1 cellular context compared by ENCODE assay signal in genomic region chr2:181656450-181657261, GRCh38.
A peak's percentile ranks its signal among the peaks of the same experiment; 100 is the strongest.
TF ChIP-seq lines count a peak whose summit lies in the region.

A gene with protein sequence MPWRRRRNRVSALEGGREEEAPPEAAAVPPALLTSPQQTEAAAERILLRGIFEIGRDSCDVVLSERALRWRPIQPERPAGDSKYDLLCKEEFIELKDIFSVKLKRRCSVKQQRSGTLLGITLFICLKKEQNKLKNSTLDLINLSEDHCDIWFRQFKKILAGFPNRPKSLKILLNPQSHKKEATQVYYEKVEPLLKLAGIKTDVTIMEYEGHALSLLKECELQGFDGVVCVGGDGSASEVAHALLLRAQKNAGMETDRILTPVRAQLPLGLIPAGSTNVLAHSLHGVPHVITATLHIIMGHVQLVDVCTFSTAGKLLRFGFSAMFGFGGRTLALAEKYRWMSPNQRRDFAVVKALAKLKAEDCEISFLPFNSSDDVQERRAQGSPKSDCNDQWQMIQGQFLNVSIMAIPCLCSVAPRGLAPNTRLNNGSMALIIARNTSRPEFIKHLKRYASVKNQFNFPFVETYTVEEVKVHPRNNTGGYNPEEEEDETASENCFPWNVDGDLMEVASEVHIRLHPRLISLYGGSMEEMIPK (minus strand): TSS chr2:181657105. CDS start chr2:181657006, 99 bp downstream.

TF ChIP-seq in HEK293, 187 proteins besides CTCF, POLR2A, EP300 and RAD21 (continued from another document and continues in another):
- TF ChIP-seq TRIM28 (IDR thresholded peaks at IDR 0.05; ENCODE audit: borderline replicate concordance, low read length) = no peak
- no peak for TF ChIP-seq BCL11B (tag by site-specific recombination; IDR thresholded peaks at IDR 0.05; ENCODE audit: low read depth)
- TF ChIP-seq ZFHX2 (tag by site-specific recombination; conservative IDR thresholded peaks at IDR 0.05) = peak; percentile 77
- no peak for TF ChIP-seq ZNF514 (tag by site-specific recombination; IDR thresholded peaks at IDR 0.05)
- no peak for TF ChIP-seq PRDM6 (tag by site-specific recombination; IDR thresholded peaks at IDR 0.05)
- peak; percentile 73 for TF ChIP-seq EGR2 (tag by site-specific recombination; IDR thresholded peaks at IDR 0.05; ENCODE audit: low read depth)
- TF ChIP-seq OVOL3 (tag by site-specific recombination; IDR thresholded peaks at IDR 0.05) = no peak
- TF ChIP-seq MZF1 (tag by site-specific recombination; IDR thresholded peaks at IDR 0.05; ENCODE audit: borderline replicate concordance) = peak; percentile 71; the same call in 1 of the 2 replicates
- TF ChIP-seq HOXD13 (CRISPR knock-in tag; IDR thresholded peaks at IDR 0.05; ENCODE audit: borderline replicate concordance) = no peak
- peak; percentile 73 for TF ChIP-seq ZNF2 (tag by site-specific recombination; IDR thresholded peaks at IDR 0.05)
- no peak for TF ChIP-seq ZNF791 (tag by site-specific recombination; IDR thresholded peaks at IDR 0.05)
- peak; percentile 68; the same call in 1 of the 2 replicates for TF ChIP-seq ZBTB20 (tag by site-specific recombination; IDR thresholded peaks at IDR 0.05)
- no peak for TF ChIP-seq ZNF416 (tag by site-specific recombination; IDR thresholded peaks at IDR 0.05)
- peak; percentile 95 for TF ChIP-seq GLIS2 (tag by site-specific recombination; IDR thresholded peaks at IDR 0.05)
- no peak for TF ChIP-seq ZFP41 (tag by site-specific recombination; IDR thresholded peaks at IDR 0.05; ENCODE audit: borderline replicate concordance)
- TF ChIP-seq ZBTB8A (tag by site-specific recombination; IDR thresholded peaks at IDR 0.05) = peak; percentile 98
- no peak for TF ChIP-seq ZNF354C (tag by site-specific recombination; IDR thresholded peaks at IDR 0.05; ENCODE audit: borderline replicate concordance, low read depth)
- TF ChIP-seq ZNF654 (tag by site-specific recombination; IDR thresholded peaks at IDR 0.05; ENCODE audit: low read depth) = no peak
- no peak for TF ChIP-seq ZNF350 (tag by site-specific recombination; IDR thresholded peaks at IDR 0.05)
- no peak for TF ChIP-seq ZNF510 (tag by site-specific recombination; IDR thresholded peaks at IDR 0.05; ENCODE audit: insufficient replicate concordance)
- 0 out of 2 replicates have a peak, but pooled peaks have one; percentile 14 for TF ChIP-seq ZNF660 (tag by site-specific recombination; IDR thresholded peaks at IDR 0.05)
- TF ChIP-seq ZNF555 (tag by site-specific recombination; conservative IDR thresholded peaks at IDR 0.05) = no peak
- no peak for TF ChIP-seq ZNF433 (tag by site-specific recombination; IDR thresholded peaks at IDR 0.05; ENCODE audit: low read depth)
- no peak for TF ChIP-seq ZNF26 (tag by site-specific recombination; IDR thresholded peaks at IDR 0.05)
- 0 out of 2 replicates have a peak, but pooled peaks have one; percentile 32 for TF ChIP-seq WT1 (tag by site-specific recombination; IDR thresholded peaks at IDR 0.05)
- TF ChIP-seq ZNF121 (tag by site-specific recombination; IDR thresholded peaks at IDR 0.05) = 0 out of 2 replicates have a peak, but pooled peaks have one; percentile 29
- 0 out of 2 replicates have a peak, but pooled peaks have one; percentile 14 for TF ChIP-seq ZNF777 (tag by site-specific recombination; IDR thresholded peaks at IDR 0.05; ENCODE audit: borderline replicate concordance)
- TF ChIP-seq SP2 (tag by site-specific recombination; IDR thresholded peaks at IDR 0.05) = peak; percentile 82
- TF ChIP-seq ZBTB1 (tag by site-specific recombination; IDR thresholded peaks at IDR 0.05) = no peak
- TF ChIP-seq, protein P1, sequence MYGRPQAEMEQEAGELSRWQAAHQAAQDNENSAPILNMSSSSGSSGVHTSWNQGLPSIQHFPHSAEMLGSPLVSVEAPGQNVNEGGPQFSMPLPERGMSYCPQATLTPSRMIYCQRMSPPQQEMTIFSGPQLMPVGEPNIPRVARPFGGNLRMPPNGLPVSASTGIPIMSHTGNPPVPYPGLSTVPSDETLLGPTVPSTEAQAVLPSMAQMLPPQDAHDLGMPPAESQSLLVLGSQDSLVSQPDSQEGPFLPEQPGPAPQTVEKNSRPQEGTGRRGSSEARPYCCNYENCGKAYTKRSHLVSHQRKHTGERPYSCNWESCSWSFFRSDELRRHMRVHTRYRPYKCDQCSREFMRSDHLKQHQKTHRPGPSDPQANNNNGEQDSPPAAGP (tag by site-specific recombination; IDR thresholded peaks at IDR 0.05) = peak; percentile 38
- TF ChIP-seq ZBTB10 (tag by site-specific recombination; IDR thresholded peaks at IDR 0.05) = peak; percentile 74
- TF ChIP-seq SALL2 (tag by site-specific recombination; IDR thresholded peaks at IDR 0.05; ENCODE audit: borderline replicate concordance) = no peak
- TF ChIP-seq SETDB1 (IDR thresholded peaks at IDR 0.05; ENCODE audit: insufficient read length, low read length) = no peak
- no peak for TF ChIP-seq YY2 (tag by site-specific recombination; IDR thresholded peaks at IDR 0.05)
- TF ChIP-seq ZNF561 (tag by site-specific recombination; IDR thresholded peaks at IDR 0.05; ENCODE audit: borderline replicate concordance) = no peak; the same call in 1 of the 2 replicates
- TF ChIP-seq, protein P2, sequence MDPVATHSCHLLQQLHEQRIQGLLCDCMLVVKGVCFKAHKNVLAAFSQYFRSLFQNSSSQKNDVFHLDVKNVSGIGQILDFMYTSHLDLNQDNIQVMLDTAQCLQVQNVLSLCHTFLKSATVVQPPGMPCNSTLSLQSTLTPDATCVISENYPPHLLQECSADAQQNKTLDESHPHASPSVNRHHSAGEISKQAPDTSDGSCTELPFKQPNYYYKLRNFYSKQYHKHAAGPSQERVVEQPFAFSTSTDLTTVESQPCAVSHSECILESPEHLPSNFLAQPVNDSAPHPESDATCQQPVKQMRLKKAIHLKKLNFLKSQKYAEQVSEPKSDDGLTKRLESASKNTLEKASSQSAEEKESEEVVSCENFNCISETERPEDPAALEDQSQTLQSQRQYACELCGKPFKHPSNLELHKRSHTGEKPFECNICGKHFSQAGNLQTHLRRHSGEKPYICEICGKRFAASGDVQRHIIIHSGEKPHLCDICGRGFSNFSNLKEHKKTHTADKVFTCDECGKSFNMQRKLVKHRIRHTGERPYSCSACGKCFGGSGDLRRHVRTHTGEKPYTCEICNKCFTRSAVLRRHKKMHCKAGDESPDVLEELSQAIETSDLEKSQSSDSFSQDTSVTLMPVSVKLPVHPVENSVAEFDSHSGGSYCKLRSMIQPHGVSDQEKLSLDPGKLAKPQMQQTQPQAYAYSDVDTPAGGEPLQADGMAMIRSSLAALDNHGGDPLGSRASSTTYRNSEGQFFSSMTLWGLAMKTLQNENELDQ (tag by site-specific recombination; IDR thresholded peaks at IDR 0.05; ENCODE audit: low read depth) = no peak
- TF ChIP-seq ZNF211 (tag by site-specific recombination; IDR thresholded peaks at IDR 0.05; ENCODE audit: low read depth) = no peak
- no peak for TF ChIP-seq HOXA7 (CRISPR knock-in tag; IDR thresholded peaks at IDR 0.05; ENCODE audit: borderline replicate concordance)
- TF ChIP-seq ZBTB26 (tag by site-specific recombination; optimal IDR thresholded peaks at IDR 0.05) = peak; percentile 78
- no peak for TF ChIP-seq ZNF626 (tag by site-specific recombination; IDR thresholded peaks at IDR 0.05)
- TF ChIP-seq ZBTB48 (tag by site-specific recombination; IDR thresholded peaks at IDR 0.05) = peak; percentile 59; the same call in 1 of the 2 replicates
- TF ChIP-seq, protein P3, sequence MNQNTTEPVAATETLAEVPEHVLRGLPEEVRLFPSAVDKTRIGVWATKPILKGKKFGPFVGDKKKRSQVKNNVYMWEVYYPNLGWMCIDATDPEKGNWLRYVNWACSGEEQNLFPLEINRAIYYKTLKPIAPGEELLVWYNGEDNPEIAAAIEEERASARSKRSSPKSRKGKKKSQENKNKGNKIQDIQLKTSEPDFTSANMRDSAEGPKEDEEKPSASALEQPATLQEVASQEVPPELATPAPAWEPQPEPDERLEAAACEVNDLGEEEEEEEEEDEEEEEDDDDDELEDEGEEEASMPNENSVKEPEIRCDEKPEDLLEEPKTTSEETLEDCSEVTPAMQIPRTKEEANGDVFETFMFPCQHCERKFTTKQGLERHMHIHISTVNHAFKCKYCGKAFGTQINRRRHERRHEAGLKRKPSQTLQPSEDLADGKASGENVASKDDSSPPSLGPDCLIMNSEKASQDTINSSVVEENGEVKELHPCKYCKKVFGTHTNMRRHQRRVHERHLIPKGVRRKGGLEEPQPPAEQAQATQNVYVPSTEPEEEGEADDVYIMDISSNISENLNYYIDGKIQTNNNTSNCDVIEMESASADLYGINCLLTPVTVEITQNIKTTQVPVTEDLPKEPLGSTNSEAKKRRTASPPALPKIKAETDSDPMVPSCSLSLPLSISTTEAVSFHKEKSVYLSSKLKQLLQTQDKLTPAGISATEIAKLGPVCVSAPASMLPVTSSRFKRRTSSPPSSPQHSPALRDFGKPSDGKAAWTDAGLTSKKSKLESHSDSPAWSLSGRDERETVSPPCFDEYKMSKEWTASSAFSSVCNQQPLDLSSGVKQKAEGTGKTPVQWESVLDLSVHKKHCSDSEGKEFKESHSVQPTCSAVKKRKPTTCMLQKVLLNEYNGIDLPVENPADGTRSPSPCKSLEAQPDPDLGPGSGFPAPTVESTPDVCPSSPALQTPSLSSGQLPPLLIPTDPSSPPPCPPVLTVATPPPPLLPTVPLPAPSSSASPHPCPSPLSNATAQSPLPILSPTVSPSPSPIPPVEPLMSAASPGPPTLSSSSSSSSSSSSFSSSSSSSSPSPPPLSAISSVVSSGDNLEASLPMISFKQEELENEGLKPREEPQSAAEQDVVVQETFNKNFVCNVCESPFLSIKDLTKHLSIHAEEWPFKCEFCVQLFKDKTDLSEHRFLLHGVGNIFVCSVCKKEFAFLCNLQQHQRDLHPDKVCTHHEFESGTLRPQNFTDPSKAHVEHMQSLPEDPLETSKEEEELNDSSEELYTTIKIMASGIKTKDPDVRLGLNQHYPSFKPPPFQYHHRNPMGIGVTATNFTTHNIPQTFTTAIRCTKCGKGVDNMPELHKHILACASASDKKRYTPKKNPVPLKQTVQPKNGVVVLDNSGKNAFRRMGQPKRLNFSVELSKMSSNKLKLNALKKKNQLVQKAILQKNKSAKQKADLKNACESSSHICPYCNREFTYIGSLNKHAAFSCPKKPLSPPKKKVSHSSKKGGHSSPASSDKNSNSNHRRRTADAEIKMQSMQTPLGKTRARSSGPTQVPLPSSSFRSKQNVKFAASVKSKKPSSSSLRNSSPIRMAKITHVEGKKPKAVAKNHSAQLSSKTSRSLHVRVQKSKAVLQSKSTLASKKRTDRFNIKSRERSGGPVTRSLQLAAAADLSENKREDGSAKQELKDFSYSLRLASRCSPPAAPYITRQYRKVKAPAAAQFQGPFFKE (tag by site-specific recombination; IDR thresholded peaks at IDR 0.05; ENCODE audit: borderline replicate concordance) = no peak
- TF ChIP-seq ZNF37A (tag by site-specific recombination; IDR thresholded peaks at IDR 0.05) = no peak
- peak; percentile 41; the same call in 1 of the 2 replicates for TF ChIP-seq FEZF1 (tag by site-specific recombination; IDR thresholded peaks at IDR 0.05)
